In genomic region chr7:112215787-112216186, GRCh38 we compare ENCODE assay signal across 26 cellular contexts.
"Had no signal": no experiment of that assay in that cellular context is flagged by ENCODE, and none has a peak within 500 bp of the region (broad histone marks: within the 10 kb centered on the region; RNA-seq: fewer than 3 reads in every experiment).

No MANE protein-coding gene starts in this region.

- H3K9me3 ChIP-seq: left ventricle myocardium inferior, pancreas, prostate gland, spleen, suprapubic skin, thoracic aorta, tibial artery, upper lobe of right lung had no signal

- H3K27ac Mint-ChIP-seq: mesothelial cell of epicardium; natural killer cell; stimulated activated effector memory CD8-positive, alpha-beta T cell treated with anti-CD3 and anti-CD28 coated beads, Interleukin-12 subunit alpha, Interleukin-12 subunit beta, amount 100 ng/mL, for 72 hours; stimulated activated naive CD8-positive, alpha-beta T cell treated with anti-CD3 and anti-CD28 coated beads, Interleukin-15, Interleukin-2, amounts not matched to agents 100 ng/mL and 50 ng/mL, for 24 hours had no signal

- H3K4me1 ChIP-seq: prostate gland, suprapubic skin had no signal

- ATAC-seq: natural killer cell; pancreas; right cardiac atrium; sciatic nerve; stimulated activated effector memory CD8-positive, alpha-beta T cell treated with anti-CD3 and anti-CD28 coated beads, Interleukin-12 subunit alpha, Interleukin-12 subunit beta, amount 100 ng/mL, for 72 hours; upper lobe of right lung had no signal

- H3K4me3 ChIP-seq: hepatocyte, left ventricle myocardium inferior, lung, pancreas, prostate gland, skin epidermis, spleen, suprapubic skin, thoracic aorta, tibial artery, upper lobe of right lung had no signal

- H3K27me3 Mint-ChIP-seq: naive B cell; stimulated activated naive CD8-positive, alpha-beta T cell treated with anti-CD3 and anti-CD28 coated beads, Interleukin-15, Interleukin-2, amounts not matched to agents 100 ng/mL and 50 ng/mL, for 24 hours had no signal

- H3K4me3 Mint-ChIP-seq: mesothelial cell of epicardium; naive B cell; natural killer cell; stimulated activated effector memory CD8-positive, alpha-beta T cell treated with anti-CD3 and anti-CD28 coated beads, Interleukin-12 subunit alpha, Interleukin-12 subunit beta, amount 100 ng/mL, for 72 hours; stimulated activated naive CD8-positive, alpha-beta T cell treated with anti-CD3 and anti-CD28 coated beads, Interleukin-15, Interleukin-2, amounts not matched to agents 100 ng/mL and 50 ng/mL, for 24 hours had no signal

- H3K36me3 ChIP-seq: left ventricle myocardium inferior, pancreas, prostate gland, suprapubic skin, thoracic aorta, tibial artery, upper lobe of right lung had no signal

- H2AFZ ChIP-seq: hepatocyte had no signal

- H3K27ac ChIP-seq: hepatocyte, left ventricle myocardium inferior, pancreas, prostate gland, skin epidermis, spleen, suprapubic skin, thoracic aorta, tibial artery, upper lobe of right lung had no signal

- H3K4me2 ChIP-seq: hepatocyte had no signal

- H3K36me3 Mint-ChIP-seq: natural killer cell had no signal

- H3K9me3 Mint-ChIP-seq: naive B cell; natural killer cell; stimulated activated effector memory CD8-positive, alpha-beta T cell treated with anti-CD3 and anti-CD28 coated beads, Interleukin-12 subunit alpha, Interleukin-12 subunit beta, amount 100 ng/mL, for 72 hours; stimulated activated naive CD8-positive, alpha-beta T cell treated with anti-CD3 and anti-CD28 coated beads, Interleukin-15, Interleukin-2, amounts not matched to agents 100 ng/mL and 50 ng/mL, for 24 hours had no signal

- FAIRE-seq: pancreas, urothelium cell line had no signal

- DNase-seq: islet precursor cell; left ventricle myocardium inferior; mesendoderm; naive B cell; natural killer cell; pancreas; posterior cingulate gyrus; retina; right cardiac atrium; spleen; stimulated activated CD4-positive, alpha-beta T cell treated with anti-CD3 and anti-CD28 coated beads, Interleukin-4, amount 100 ng/mL, for 24 hours; stimulated activated naive CD4-positive, alpha-beta T cell; tibial artery; trophoblast cell; upper lobe of right lung had no signal

- H3K27me3 ChIP-seq: hepatocyte, pancreas, spleen, suprapubic skin, tibial artery, upper lobe of right lung had no signal
